33 cellular contexts compared by ENCODE assay signal in genomic region chr18:68241881-68242280, GRCh38.
"Had no signal": no experiment of that assay in that cellular context is flagged by ENCODE, and none has a peak within 500 bp of the region (broad histone marks: within the 10 kb centered on the region; RNA-seq: fewer than 3 reads in every experiment).

No MANE protein-coding gene starts in this region.

- DNase-seq: activated B cell treated with CpG ODN at 0.5 μM for 24 hours; activated CD4-positive, alpha-beta memory T cell treated with anti-CD3 and anti-CD28 coated beads for 36 hours; activated CD4-positive, alpha-beta T cell treated with anti-CD3 and anti-CD28 coated beads for 4 hours; activated CD4-positive, alpha-beta T cell treated with anti-CD3 and anti-CD28 coated beads, Interleukin-2, amount 10 ng/mL, durations not matched to agents 24 days and 14 days; activated CD4-positive, alpha-beta T cell treated with anti-CD3 and anti-CD28 coated beads, Interleukin-2, amount 50 U/mL, for 1 hour; activated CD4-positive, alpha-beta T cell treated with anti-CD3 and anti-CD28 coated beads, Interleukin-2, amount 50 U/mL, for 4 hours; activated CD4-positive, CD25-positive, alpha-beta regulatory T cell treated with anti-CD3 and anti-CD28 coated beads, Interleukin-2, amount 50 U/mL, for 72 hours; activated CD8-positive, alpha-beta memory T cell treated with anti-CD3 and anti-CD28 coated beads, Interleukin-2, amount 50 U/mL, for 4 hours; activated CD8-positive, alpha-beta T cell treated with anti-CD3 and anti-CD28 coated beads for 36 hours; activated effector memory CD4-positive, alpha-beta T cell treated with anti-CD3 and anti-CD28 coated beads, Interleukin-2, amount 50 U/mL, for 16 hours; activated gamma-delta T cell treated with Interleukin-2 at 50 U/mL for 16 hours; activated naive CD4-positive, alpha-beta T cell; activated naive CD4-positive, alpha-beta T cell treated with anti-CD3 and anti-CD28 coated beads for 36 hours; activated naive CD4-positive, alpha-beta T cell treated with anti-CD3 and anti-CD28 coated beads, Interleukin-2, amount 50 U/mL, for 16 hours; activated naive CD8-positive, alpha-beta T cell treated with anti-CD3 and anti-CD28 coated beads for 36 hours; activated T-cell treated with anti-CD3 and anti-CD28 coated beads for 4 hours; activated T-cell treated with anti-CD3 and anti-CD28 coated beads, Interleukin-2, amount 50 U/mL, for 1 hour; activated T-cell treated with anti-CD3 and anti-CD28 coated beads, Interleukin-2, amount 50 U/mL, for 4 hours; activated T-cell treated with anti-CD3 and anti-CD28 coated beads, Interleukin-2, amount 50 U/mL, for 72 hours; adrenal gland; amniotic stem cell; aorta; body of pancreas; brain microvascular endothelial cell; central memory CD4-positive, alpha-beta T cell; T-helper 2 cell; T-helper 9 cell had no signal

- ATAC-seq: activated CD8-positive, alpha-beta T cell treated with anti-CD3 and anti-CD28 coated beads for 36 hours; activated naive CD4-positive, alpha-beta T cell treated with anti-CD3 and anti-CD28 coated beads, Interleukin-2, amount 50 U/mL, for 72 hours; activated T-cell treated with anti-CD3 and anti-CD28 coated beads, Interleukin-2, amount 50 U/mL, for 4 hours; activated T-cell treated with anti-CD3 and anti-CD28 coated beads, Interleukin-2, amount 50 U/mL, for 72 hours; activated T-helper 17 cell treated with anti-CD3 and anti-CD28 coated beads, Interleukin-2, amount 50 U/mL, for 72 hours; body of pancreas had no signal

- H3K4me3 ChIP-seq: adrenal gland, body of pancreas, breast epithelium had no signal

- H3K36me3 ChIP-seq: adrenal gland, brain microvascular endothelial cell, breast epithelium had no signal

- H3K9me3 ChIP-seq: body of pancreas, breast epithelium had no signal

- FAIRE-seq: astrocyte, TTC549 had no signal

- H3K27me3 ChIP-seq: adrenal gland, body of pancreas, brain microvascular endothelial cell, breast epithelium had no signal

- H3K27ac ChIP-seq: adrenal gland, body of pancreas, brain microvascular endothelial cell, breast epithelium, VCaP had no signal

- H3K4me1 ChIP-seq: adrenal gland, body of pancreas, breast epithelium had no signal
